Comparison of ENCODE assay signal across 10 cellular contexts in genomic region chr11:83035070-83035854, GRCh38. TPM values are rescaled to one million over a fixed set of nuclear protein-coding genes. Genes with fewer than 3 reads are reported as not detected.
DNase-seq lines count a peak whose midpoint lies in the region; ATAC-seq and TF ChIP-seq lines count a peak whose summit lies in the region.
"Had no signal": no experiment of that assay in that cellular context is flagged by ENCODE, and none has a peak within 500 bp of the region (broad histone marks: within the 10 kb centered on the region; RNA-seq: fewer than 3 reads in every experiment).

No MANE protein-coding gene starts in this region.

- no peaks in the 10 kb centered on the region for H3K9me3 Mint-ChIP-seq in T-helper 2 cell treated with Interferon-gamma antibody and Interleukin-4, amounts not matched to agents 5 μg/mL and 100 μg/mL, for 36 hours
- no peaks in the 10 kb centered on the region for H3K9me3 Mint-ChIP-seq in Calu3 (ENCODE audit: low read depth, unreplicated experiment)

- peaks cover 22% of the 10 kb centered on the region for H3K4me1 Mint-ChIP-seq in T-helper 2 cell treated with Interferon-gamma antibody and Interleukin-4, amounts not matched to agents 5 μg/mL and 100 μg/mL, for 36 hours (ENCODE audit: low read depth)
- H3K4me1 Mint-ChIP-seq in Calu3 (ENCODE audit: low read depth, unreplicated experiment) = peaks cover 10% of the 10 kb centered on the region

- no peak overlapping the region for H3K4me3 Mint-ChIP-seq in T-helper 2 cell treated with Interferon-gamma antibody and Interleukin-4, amounts not matched to agents 5 μg/mL and 100 μg/mL, for 36 hours
- H3K4me3 Mint-ChIP-seq in Calu3 (ENCODE audit: low read depth, unreplicated experiment) = no peak overlapping the region

- DNase-seq in Right ventricle myocardium inferior (ENCODE audit: missing footprints) (no peak), cardiac septum (ENCODE audit: low spot score) (no peak), RWPE1 (ENCODE audit: low spot score) (no peak), Right ventricle myocardium superior (no peak), Calu3 (no peak), RPMI8226 (no peak), UCSD-AML1 (lab: John Stamatoyannopoulos, UW; ENCODE audit: unreplicated experiment) (no peak)
- DNase-seq in T-helper 2 cell treated with Interferon-gamma antibody and Interleukin-4, amounts not matched to agents 5 μg/mL and 100 μg/mL, for 36 hours (ENCODE audit: low spot score) = no peak
- DNase-seq: ACHN had no signal

- TF ChIP-seq CTCF in RWPE1 (conservative IDR thresholded peaks at IDR 0.05; ENCODE audit: low read depth) = no peak
- TF ChIP-seq CTCF in Calu3 (IDR thresholded peaks at IDR 0.05; ENCODE audit: unreplicated experiment) = no peak

- intact Hi-C loops in Right ventricle myocardium inferior (cut with DNase I) (loop anchor here (2.0 kb wide), 1 partner anchor 36 kb away; the partner anchor contains the start of gene RAB30), cardiac septum (cut with DNase I) (no loop called here), Right ventricle myocardium superior (cut with DNase I) (no loop called here), Calu3 (cut with micrococcal nuclease; ENCODE audit: unreplicated experiment) (no loop called here)

- H3K27ac ChIP-seq in RWPE1 = peak overlapping the region; percentile 74
- H3K27ac ChIP-seq: HL-60 had no signal

- H3K27me3 Mint-ChIP-seq in T-helper 2 cell treated with Interferon-gamma antibody and Interleukin-4, amounts not matched to agents 5 μg/mL and 100 μg/mL, for 36 hours (ENCODE audit: low read depth) = no peaks in the 10 kb centered on the region
- H3K27me3 Mint-ChIP-seq in Calu3 (ENCODE audit: unreplicated experiment) = no peaks in the 10 kb centered on the region

- POLR2A ChIA-PET in RWPE1 (lab: Yijun Ruan, JAX; ENCODE audit: low non-redundant PET) = no interaction called here

- peak; percentile 17 for ATAC-seq in Right ventricle myocardium inferior
- ATAC-seq in Right ventricle myocardium superior (ENCODE audit: poor library complexity) = peak; percentile 19

- no peak overlapping the region for H3K27ac Mint-ChIP-seq in T-helper 2 cell treated with Interferon-gamma antibody and Interleukin-4, amounts not matched to agents 5 μg/mL and 100 μg/mL, for 36 hours
- no peak overlapping the region for H3K27ac Mint-ChIP-seq in Calu3 (ENCODE audit: unreplicated experiment)

- CTCF ChIA-PET in RWPE1 (lab: Yijun Ruan, JAX) (interaction anchor here (0.6 kb wide), 1 partner anchor 15 kb away, joined by 3 read pairs; no protein-coding TSS in a partner anchor), Calu3 (lab: Charles Lee) (no interaction called here)

- peaks cover 2% of the 10 kb centered on the region for H3K36me3 Mint-ChIP-seq in T-helper 2 cell treated with Interferon-gamma antibody and Interleukin-4, amounts not matched to agents 5 μg/mL and 100 μg/mL, for 36 hours (ENCODE audit: low read depth)
- no peaks in the 10 kb centered on the region for H3K36me3 Mint-ChIP-seq in Calu3 (ENCODE audit: insufficient read depth, unreplicated experiment)

- no TSS peak for BruUV-seq in Calu3 (replicated peaks; lab: Mats Ljungman, UMichigan)

RNA-seq across cellular contexts. Expression of gene RAB30, which starts 36.4 kb away (rescaled TPM):
- total RNA-seq in Right ventricle myocardium inferior (28.2 TPM), cardiac septum (21.0 TPM), Right ventricle myocardium superior (24.2 TPM), Calu3 (2022) (1.5 and 2.2 TPM in 2 replicates)
